In genomic region chr1:182236651-182237077, GRCh38 we compare ENCODE assay signal across 22 cellular contexts.
DNase-seq lines count a peak whose midpoint lies in the region; ATAC-seq and TF ChIP-seq lines count a peak whose summit lies in the region.
"Had no signal": no experiment of that assay in that cellular context is flagged by ENCODE, and none has a peak within 500 bp of the region (broad histone marks: within the 10 kb centered on the region; RNA-seq: fewer than 3 reads in every experiment).

No MANE protein-coding gene starts in this region.

- H3K4me1 ChIP-seq in CD4-positive, CD25-positive, alpha-beta regulatory T cell (ENCODE audit: control insufficient read depth, insufficient read depth, low read length, poor library complexity, severe bottlenecking) = peaks cover 3% of the 10 kb centered on the region
- H3K4me1 ChIP-seq in PC-3 (ENCODE audit: insufficient read depth, low read length) (peaks cover 25% of the 10 kb centered on the region), neural progenitor cell (peaks cover 9% of the 10 kb centered on the region), upper lobe of left lung (peaks cover 7 to 12% (median 10%) of the 10 kb centered on the region in 4 donors)

- H3F3A ChIP-seq in PC-3 (ENCODE audit: low read length, unreplicated experiment) = no peaks in the 10 kb centered on the region
- no peaks in the 10 kb centered on the region for H3F3A ChIP-seq in neural progenitor cell (ENCODE audit: low read depth)

- no peak overlapping the region for H2AFZ ChIP-seq in PC-3 (ENCODE audit: low read length)
- no peak overlapping the region for H2AFZ ChIP-seq in neural progenitor cell (replicated peaks)

- TF ChIP-seq CTCF in PC-3 (conservative IDR thresholded peaks at IDR 0.05; ENCODE audit: low read depth, low read length) (no peak), dorsolateral prefrontal cortex (IDR thresholded peaks at IDR 0.05 in 54 of 56, conservative IDR thresholded peaks at IDR 0.05 in 2 of 56; ENCODE audit: low read depth in 1 of 56, partially characterized antibody in 56 of 56) (no peak), neural progenitor cell (IDR thresholded peaks at IDR 0.05) (no peak), upper lobe of left lung (IDR thresholded peaks at IDR 0.05) (no peak)

- CTCF ChIA-PET in PC-3 (lab: Charles Lee) = no interaction called here
- CTCF ChIA-PET in activated CD4-positive, alpha-beta memory T cell treated with anti-CD3 and anti-CD28 coated beads, Interleukin-2, amount 10 ng/mL, durations not matched to agents 7 days and 5 days (lab: Charles Lee) = no interaction called here

- H4K20me1 ChIP-seq in PC-3 (ENCODE audit: low read length) (no peaks in the 10 kb centered on the region), neural progenitor cell (ENCODE audit: low read depth) (no peaks in the 10 kb centered on the region)

- no peaks in the 10 kb centered on the region for H3K9me3 ChIP-seq in CD4-positive, CD25-positive, alpha-beta regulatory T cell (ENCODE audit: control insufficient read depth in 2 of 2, low read length in 2 of 2)
- no peaks in the 10 kb centered on the region for H3K9me3 ChIP-seq in PC-3 (ENCODE audit: low read length)
- no peaks in the 10 kb centered on the region for H3K9me3 ChIP-seq in neural progenitor cell (ENCODE audit: low read depth)
- H3K9me3 ChIP-seq in upper lobe of left lung = no peaks in the 10 kb centered on the region

- no peak for TF ChIP-seq POLR2A in upper lobe of left lung (IDR thresholded peaks at IDR 0.05)

- H3K27me3 ChIP-seq in CD4-positive, CD25-positive, alpha-beta regulatory T cell (ENCODE audit: control insufficient read depth, insufficient read depth, low read length) = no peaks in the 10 kb centered on the region
- H3K27me3 ChIP-seq in PC-3 (ENCODE audit: low read length) (no peaks in the 10 kb centered on the region), dorsolateral prefrontal cortex (no peaks in the 10 kb centered on the region), neural progenitor cell (no peaks in the 10 kb centered on the region), upper lobe of left lung (no peaks in the 10 kb centered on the region)

- H3K36me3 ChIP-seq in CD4-positive, CD25-positive, alpha-beta regulatory T cell (ENCODE audit: control insufficient read depth, insufficient read depth, low read length) = no peaks in the 10 kb centered on the region
- H3K36me3 ChIP-seq in PC-3 (ENCODE audit: low read depth, low read length) (no peaks in the 10 kb centered on the region), neural progenitor cell (no peaks in the 10 kb centered on the region), upper lobe of left lung (no peaks in the 10 kb centered on the region)

- H3K27me3 Mint-ChIP-seq in CD4-positive, CD25-positive, alpha-beta regulatory T cell = no peaks in the 10 kb centered on the region
- peaks cover 5% of the 10 kb centered on the region for H3K27me3 Mint-ChIP-seq in neural progenitor cell (ENCODE audit: insufficient read depth, low read depth)
- H3K27me3 Mint-ChIP-seq in activated CD4-positive, alpha-beta memory T cell treated with anti-CD3 and anti-CD28 coated beads, Interleukin-2, amount 10 ng/mL, durations not matched to agents 7 days and 5 days = peaks cover 15% of the 10 kb centered on the region
- H3K27me3 Mint-ChIP-seq: stimulated activated naive CD8-positive, alpha-beta T cell treated with anti-CD3 and anti-CD28 coated beads, Interleukin-15, Interleukin-2, amounts not matched to agents 100 ng/mL and 50 ng/mL, for 24 hours had no signal

- H3K9me3 Mint-ChIP-seq in CD4-positive, CD25-positive, alpha-beta regulatory T cell = peaks cover 0 to 1% (median 0%) of the 10 kb centered on the region in 7 donors
- no peaks in the 10 kb centered on the region for H3K9me3 Mint-ChIP-seq in neural progenitor cell
- no peaks in the 10 kb centered on the region for H3K9me3 Mint-ChIP-seq in activated CD4-positive, alpha-beta memory T cell treated with anti-CD3 and anti-CD28 coated beads, Interleukin-2, amount 10 ng/mL, durations not matched to agents 7 days and 5 days
- H3K9me3 Mint-ChIP-seq: CD14-positive monocyte; mesothelial cell of epicardium; naive B cell; stimulated activated naive CD8-positive, alpha-beta T cell treated with anti-CD3 and anti-CD28 coated beads, Interleukin-15, Interleukin-2, amounts not matched to agents 100 ng/mL and 50 ng/mL, for 24 hours had no signal

- no peak for TF ChIP-seq EP300 in upper lobe of left lung (IDR thresholded peaks at IDR 0.05)

- no peaks in the 10 kb centered on the region for H3K36me3 Mint-ChIP-seq in CD4-positive, CD25-positive, alpha-beta regulatory T cell
- no peaks in the 10 kb centered on the region for H3K36me3 Mint-ChIP-seq in neural progenitor cell
- no peaks in the 10 kb centered on the region for H3K36me3 Mint-ChIP-seq in activated CD4-positive, alpha-beta memory T cell treated with anti-CD3 and anti-CD28 coated beads, Interleukin-2, amount 10 ng/mL, durations not matched to agents 7 days and 5 days (ENCODE audit: low read depth)
- H3K36me3 Mint-ChIP-seq: activated CD8-positive, alpha-beta memory T cell treated with anti-CD3 and anti-CD28 coated beads, Interleukin-2, amount 10 ng/mL, durations not matched to agents 7 days and 5 days; CD14-positive monocyte; mesothelial cell of epicardium; naive B cell had no signal

- ATAC-seq in CD4-positive, CD25-positive, alpha-beta regulatory T cell (ENCODE audit: low read depth in 2 of 2) = no peak
- ATAC-seq in PC-3 (no peak), upper lobe of left lung (ENCODE audit: low FRiP score in 2 of 2) (no peak)
- ATAC-seq: activated CD8-positive, alpha-beta memory T cell treated with anti-CD3 and anti-CD28 coated beads, Interleukin-2, amount 10 ng/mL, durations not matched to agents 7 days and 5 days; Panc1 had no signal

- H3K27ac Mint-ChIP-seq in CD4-positive, CD25-positive, alpha-beta regulatory T cell = peak overlapping the region in 2 of 3 donors; percentile 25 to 72
- H3K27ac Mint-ChIP-seq in neural progenitor cell = peak overlapping the region; percentile 34
- no peak overlapping the region for H3K27ac Mint-ChIP-seq in activated CD4-positive, alpha-beta memory T cell treated with anti-CD3 and anti-CD28 coated beads, Interleukin-2, amount 10 ng/mL, durations not matched to agents 7 days and 5 days
- H3K27ac Mint-ChIP-seq: activated CD8-positive, alpha-beta memory T cell treated with anti-CD3 and anti-CD28 coated beads, Interleukin-2, amount 10 ng/mL, durations not matched to agents 7 days and 5 days; mesothelial cell of epicardium; stimulated activated naive CD8-positive, alpha-beta T cell treated with anti-CD3 and anti-CD28 coated beads, Interleukin-15, Interleukin-2, amounts not matched to agents 100 ng/mL and 50 ng/mL, for 24 hours had no signal

- no peak overlapping the region for H3K4me3 Mint-ChIP-seq in CD4-positive, CD25-positive, alpha-beta regulatory T cell
- no peak overlapping the region for H3K4me3 Mint-ChIP-seq in neural progenitor cell
- no peak overlapping the region for H3K4me3 Mint-ChIP-seq in activated CD4-positive, alpha-beta memory T cell treated with anti-CD3 and anti-CD28 coated beads, Interleukin-2, amount 10 ng/mL, durations not matched to agents 7 days and 5 days
- H3K4me3 Mint-ChIP-seq: activated CD8-positive, alpha-beta memory T cell treated with anti-CD3 and anti-CD28 coated beads, Interleukin-2, amount 10 ng/mL, durations not matched to agents 7 days and 5 days; CD14-positive monocyte; mesothelial cell of epicardium; naive B cell; stimulated activated naive CD8-positive, alpha-beta T cell treated with anti-CD3 and anti-CD28 coated beads, Interleukin-15, Interleukin-2, amounts not matched to agents 100 ng/mL and 50 ng/mL, for 24 hours had no signal

- H3K4me2 ChIP-seq in PC-3 (ENCODE audit: low read length) (no peak overlapping the region), neural progenitor cell (no peak overlapping the region)

- 90 to 100% methylated on average over 2 of the region's 2 CpGs for WGBS in upper lobe of left lung, 2 donors

- H3K79me2 ChIP-seq in PC-3 (ENCODE audit: low read length) (no peaks in the 10 kb centered on the region), neural progenitor cell (ENCODE audit: low read depth) (no peaks in the 10 kb centered on the region)

- H3K9ac ChIP-seq in PC-3 (ENCODE audit: low read length) (no peak overlapping the region; the same call in 1 of the 2 replicates), neural progenitor cell (no peak overlapping the region)

- no peaks in the 10 kb centered on the region for H3K9me2 ChIP-seq in PC-3 (replicated peaks; ENCODE audit: low read length)

- no TSS peak for BruUV-seq in PC-3 (replicated peaks; lab: Mats Ljungman, UMichigan)

- intact Hi-C loops in PC-3 (cut with micrococcal nuclease) = loop anchor here (1.0 kb wide), 1 partner anchor 19 kb away; no protein-coding TSS in a partner anchor
- intact Hi-C loops in dorsolateral prefrontal cortex (cut with DNase I) = loop anchor here in 1 of 2 donors (2.0 kb wide), 1 partner anchor 42 kb away; no protein-coding TSS in a partner anchor

- POLR2A ChIA-PET in PC-3 (lab: Charles Lee; ENCODE audit: unreplicated experiment) = no interaction called here
- POLR2A ChIA-PET in activated CD4-positive, alpha-beta memory T cell treated with anti-CD3 and anti-CD28 coated beads, Interleukin-2, amount 10 ng/mL, durations not matched to agents 7 days and 5 days (lab: Charles Lee) = no interaction called here

- H3K4me1 Mint-ChIP-seq in CD4-positive, CD25-positive, alpha-beta regulatory T cell = peaks cover 0 to 15% (median 6%) of the 10 kb centered on the region in 4 donors
- H3K4me1 Mint-ChIP-seq in neural progenitor cell = peaks cover 17% of the 10 kb centered on the region
- peaks cover 3% of the 10 kb centered on the region for H3K4me1 Mint-ChIP-seq in activated CD4-positive, alpha-beta memory T cell treated with anti-CD3 and anti-CD28 coated beads, Interleukin-2, amount 10 ng/mL, durations not matched to agents 7 days and 5 days

- no peak overlapping the region for H3K4me3 ChIP-seq in CD4-positive, CD25-positive, alpha-beta regulatory T cell (ENCODE audit: low read depth, low read length)
- H3K4me3 ChIP-seq in PC-3 (ENCODE audit: low read length) = no peak overlapping the region
- H3K4me3 ChIP-seq in dorsolateral prefrontal cortex = no peak overlapping the region
- no peak overlapping the region for H3K4me3 ChIP-seq in neural progenitor cell
- H3K4me3 ChIP-seq in upper lobe of left lung = no peak overlapping the region
- H3K4me3 ChIP-seq: skin epidermis had no signal

- no peak for DNase-seq in CD4-positive, CD25-positive, alpha-beta regulatory T cell
- DNase-seq in PC-3 (no peak), dorsolateral prefrontal cortex (no peak), neural progenitor cell (ENCODE audit: low spot score) (no peak), OCI-M2 (lab: John Stamatoyannopoulos, UW; ENCODE audit: unreplicated experiment) (no peak), upper lobe of left lung (no peak), NCI-H2107 (lab: John Stamatoyannopoulos, UW) (no peak)
- DNase-seq in activated CD4-positive, alpha-beta memory T cell treated with anti-CD3 and anti-CD28 coated beads, Interleukin-2, amount 10 ng/mL, durations not matched to agents 7 days and 5 days = no peak
- DNase-seq: activated CD8-positive, alpha-beta memory T cell treated with anti-CD3 and anti-CD28 coated beads, Interleukin-2, amount 10 ng/mL, durations not matched to agents 7 days and 5 days; activated naive CD4-positive, alpha-beta T cell; effector CD4-positive, alpha-beta T cell; H7; Kasumi-1; naive B cell; NCI-H524; T-helper 2 cell had no signal

- no peak overlapping the region for H3K27ac ChIP-seq in CD4-positive, CD25-positive, alpha-beta regulatory T cell (ENCODE audit: insufficient read depth, low read length, poor library complexity, severe bottlenecking)
- H3K27ac ChIP-seq in PC-3 (ENCODE audit: low read length) (peak overlapping the region; percentile 51), dorsolateral prefrontal cortex (peak overlapping the region in 44 of 59 donors; percentile 17 to 86 (median 76)), neural progenitor cell (no peak overlapping the region), upper lobe of left lung (no peak overlapping the region)
- H3K27ac ChIP-seq: epithelial cell of prostate, skin epidermis had no signal

Comparison
In these comparisons a context has a peak if more than half of its experiments do, and no peak if none do; other contexts are left out.
1. H3K27ac ChIP-seq: peak in PC-3 (single experiment) and dorsolateral prefrontal cortex (44 of 59); none in CD4-positive, CD25-positive, alpha-beta regulatory T cell (single experiment), neural progenitor cell (single experiment) and upper lobe of left lung (0 of 4).